1 cellular context compared by ENCODE assay signal in the genomic region with DNA sequence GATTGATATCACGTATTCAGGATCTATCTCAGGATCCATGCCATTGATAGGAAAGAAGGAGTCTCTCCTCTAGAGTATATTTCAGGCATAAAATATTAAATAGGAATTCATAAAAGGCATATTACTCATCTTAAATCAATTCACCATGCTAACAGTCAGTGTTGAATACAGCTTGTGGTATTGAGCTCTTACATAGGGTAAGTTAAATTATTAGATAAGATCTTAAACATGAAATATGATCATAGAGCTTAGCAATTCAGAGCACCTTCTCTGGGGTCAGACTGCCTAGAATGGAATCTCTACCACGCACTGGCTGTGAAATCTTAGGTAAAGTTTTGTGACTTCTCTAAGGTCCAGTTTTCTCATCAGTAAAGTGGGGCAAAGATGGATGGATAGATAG.
TF ChIP-seq lines count a peak whose summit lies in the region.

No MANE protein-coding gene starts in this region.

TF ChIP-seq in IMR-90, 13 proteins besides CTCF, POLR2A, EP300 and RAD21:
- TF ChIP-seq CHD1 (IDR thresholded peaks at IDR 0.05; ENCODE audit: low read depth, low read length): no peak
- TF ChIP-seq NFE2L2 (IDR thresholded peaks at IDR 0.05; ENCODE audit: low read depth, low read length): no peak
- TF ChIP-seq BHLHE40 (IDR thresholded peaks at IDR 0.05; ENCODE audit: low read depth, low read length): no peak
- TF ChIP-seq RFX5 (IDR thresholded peaks at IDR 0.05; ENCODE audit: low read depth, low read length): no peak
- TF ChIP-seq SMC3 (IDR thresholded peaks at IDR 0.05; ENCODE audit: low read depth, low read length): no peak
- TF ChIP-seq, protein P1, sequence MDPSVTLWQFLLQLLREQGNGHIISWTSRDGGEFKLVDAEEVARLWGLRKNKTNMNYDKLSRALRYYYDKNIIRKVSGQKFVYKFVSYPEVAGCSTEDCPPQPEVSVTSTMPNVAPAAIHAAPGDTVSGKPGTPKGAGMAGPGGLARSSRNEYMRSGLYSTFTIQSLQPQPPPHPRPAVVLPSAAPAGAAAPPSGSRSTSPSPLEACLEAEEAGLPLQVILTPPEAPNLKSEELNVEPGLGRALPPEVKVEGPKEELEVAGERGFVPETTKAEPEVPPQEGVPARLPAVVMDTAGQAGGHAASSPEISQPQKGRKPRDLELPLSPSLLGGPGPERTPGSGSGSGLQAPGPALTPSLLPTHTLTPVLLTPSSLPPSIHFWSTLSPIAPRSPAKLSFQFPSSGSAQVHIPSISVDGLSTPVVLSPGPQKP (IDR thresholded peaks at IDR 0.05; ENCODE audit: borderline replicate concordance, low read depth, low read length): no peak
- no peak for TF ChIP-seq CEBPB (IDR thresholded peaks at IDR 0.05; ENCODE audit: low read depth, low read length)
- TF ChIP-seq FOS (IDR thresholded peaks at IDR 0.05; ENCODE audit: low read depth, low read length): no peak
- no peak for TF ChIP-seq MAFK (IDR thresholded peaks at IDR 0.05; ENCODE audit: low read depth, low read length)
- no peak for TF ChIP-seq MAZ (IDR thresholded peaks at IDR 0.05; ENCODE audit: borderline replicate concordance, low read depth, low read length)
- no peak for TF ChIP-seq MXI1 (IDR thresholded peaks at IDR 0.05; ENCODE audit: borderline replicate concordance, low read depth, low read length)
- TF ChIP-seq, protein P2, sequence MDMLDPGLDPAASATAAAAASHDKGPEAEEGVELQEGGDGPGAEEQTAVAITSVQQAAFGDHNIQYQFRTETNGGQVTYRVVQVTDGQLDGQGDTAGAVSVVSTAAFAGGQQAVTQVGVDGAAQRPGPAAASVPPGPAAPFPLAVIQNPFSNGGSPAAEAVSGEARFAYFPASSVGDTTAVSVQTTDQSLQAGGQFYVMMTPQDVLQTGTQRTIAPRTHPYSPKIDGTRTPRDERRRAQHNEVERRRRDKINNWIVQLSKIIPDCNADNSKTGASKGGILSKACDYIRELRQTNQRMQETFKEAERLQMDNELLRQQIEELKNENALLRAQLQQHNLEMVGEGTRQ (IDR thresholded peaks at IDR 0.05; ENCODE audit: low read depth, low read length): no peak
- no peak for TF ChIP-seq RCOR1 (IDR thresholded peaks at IDR 0.05; ENCODE audit: insufficient replicate concordance, low read length)
